Comparison of ENCODE assay signal across 20 cellular contexts in genomic region chr14:29108908-29109307, GRCh38.
DNase-seq lines count a peak whose midpoint lies in the region; ATAC-seq, FAIRE-seq and TF ChIP-seq lines count a peak whose summit lies in the region.
"Had no signal": no experiment of that assay in that cellular context is flagged by ENCODE, and none has a peak within 500 bp of the region (broad histone marks: within the 10 kb centered on the region; RNA-seq: fewer than 3 reads in every experiment).

No MANE protein-coding gene starts in this region.

- H3K4me1 ChIP-seq in HEK293 (ENCODE audit: control insufficient read depth, insufficient read depth, low read length) = no peaks in the 10 kb centered on the region
- no peaks in the 10 kb centered on the region for H3K4me1 ChIP-seq in H1 (replicated peaks in 1 of 4; ENCODE audit: control insufficient read depth in 3 of 4, insufficient read depth in 4 of 4, low read length in 3 of 4)
- H3K4me1 ChIP-seq: A549, BLaER1 had no signal

- H3K27ac ChIP-seq in HEK293 (ENCODE audit: extremely low read depth, low read depth, low read length) (no peak overlapping the region), H1 (ENCODE audit: low read depth, low read length) (no peak overlapping the region)
- H3K27ac ChIP-seq: A549, BLaER1, C4-2B had no signal

- no peak for TF ChIP-seq RAD21 in H1 (IDR thresholded peaks at IDR 0.05 in 1 of 2, conservative IDR thresholded peaks at IDR 0.05 in 1 of 2; ENCODE audit: low read depth in 2 of 2, low read length in 2 of 2)

- intact Hi-C loops in natural killer cell (cut with micrococcal nuclease) = no loop called here

- H2BK15ac ChIP-seq in H1 (ENCODE audit: low read length) = no peak overlapping the region

- H3K9me3 ChIP-seq in HEK293 (ENCODE audit: control insufficient read depth, insufficient read depth, low read depth, low read length) (no peaks in the 10 kb centered on the region), H1 (ENCODE audit: insufficient read depth in 2 of 2, low read depth in 1 of 2, low read length in 1 of 2) (no peaks in the 10 kb centered on the region)
- H3K9me3 ChIP-seq: A549, BLaER1 had no signal

- H2BK12ac ChIP-seq in H1 (ENCODE audit: low read depth, low read length) = no peak overlapping the region

- no peak overlapping the region for H3K9ac ChIP-seq in H1 (replicated peaks in 1 of 4; ENCODE audit: extremely low read depth in 1 of 4, low read depth in 3 of 4, low read length in 3 of 4)
- H3K9ac ChIP-seq: BLaER1 had no signal

- no peak overlapping the region for H3K56ac ChIP-seq in H1 (replicated peaks; ENCODE audit: insufficient read length, low read depth, low read length)

- H3K36me3 ChIP-seq in HEK293 (ENCODE audit: control insufficient read depth in 2 of 2, insufficient read depth in 1 of 2, low read length in 2 of 2) (no peaks in the 10 kb centered on the region), H1 (ENCODE audit: control insufficient read depth in 2 of 4, insufficient read depth in 4 of 4, low read length in 3 of 4) (no peaks in the 10 kb centered on the region)
- H3K36me3 ChIP-seq: BLaER1 had no signal

- POLR2A ChIA-PET in HEK293 (lab: Yijun Ruan, JAX) (no interaction called here), WTC11 (lab: Charles Lee) (no interaction called here), H1 (lab: Charles Lee; ENCODE audit: partially characterized antibody) (no interaction called here)

- H3K4ac ChIP-seq in H1 (replicated peaks; ENCODE audit: insufficient read length, low read depth, low read length) = no peak overlapping the region

- no peak overlapping the region for H4K5ac ChIP-seq in H1 (ENCODE audit: insufficient read length, low read depth, low read length)

- DNase-seq in natural killer cell = no peak
- no peak for DNase-seq in natural killer cell treated with Interleukin-12 subunit alpha and Interleukin-12 subunit beta and Interleukin-15 and Interleukin-18, amount 100 ng/mL, for 72 hours (ENCODE audit: low spot score)
- no peak for DNase-seq in WTC11 (ENCODE audit: low spot score)
- DNase-seq in H1 (ENCODE audit: low read depth in 1 of 2, low spot score in 2 of 2) = no peak
- no peak for DNase-seq in NCI-H1436 (lab: John Stamatoyannopoulos, UW)
- DNase-seq in activated CD4-positive, alpha-beta T cell treated with anti-CD3 and anti-CD28 coated beads for 48 hours = no peak
- DNase-seq: 8988T; CD4-positive, alpha-beta T cell; CD8-positive, alpha-beta memory T cell; DND-41; GOT3; H7; HCEC 1CT had no signal

- no peak overlapping the region for H3K4me2 ChIP-seq in H1 (ENCODE audit: insufficient read depth in 1 of 2, low read depth in 2 of 2, low read length in 2 of 2)
- H3K4me2 ChIP-seq: A549, BLaER1 had no signal

- no peak overlapping the region for H4K91ac ChIP-seq in H1 (replicated peaks; ENCODE audit: insufficient read length, low read length)

- no peaks in the 10 kb centered on the region for H3K79me2 ChIP-seq in H1 (ENCODE audit: control insufficient read depth in 1 of 2, insufficient read depth in 2 of 2, low read length in 2 of 2)

- H3K4me3 Mint-ChIP-seq in natural killer cell = no peak overlapping the region
- no peak overlapping the region for H3K4me3 Mint-ChIP-seq in natural killer cell treated with Interleukin-12 subunit alpha and Interleukin-12 subunit beta and Interleukin-15 and Interleukin-18, amount 100 ng/mL, for 72 hours
- no peak overlapping the region for H3K4me3 Mint-ChIP-seq in WTC11
- H3K4me3 Mint-ChIP-seq: CD4-positive, alpha-beta T cell; CD8-positive, alpha-beta memory T cell had no signal

- H2AFZ ChIP-seq in H1 (ENCODE audit: low read length) = no peak overlapping the region

- TF ChIP-seq POLR2A in H1 (IDR thresholded peaks at IDR 0.05; ENCODE audit: control extremely low read depth in 1 of 2, low read depth in 2 of 2, low read length in 2 of 2) = no peak

- H3K9me3 Mint-ChIP-seq in natural killer cell = peaks cover 27% of the 10 kb centered on the region in 2 donors
- H3K9me3 Mint-ChIP-seq in natural killer cell treated with Interleukin-12 subunit alpha and Interleukin-12 subunit beta and Interleukin-15 and Interleukin-18, amount 100 ng/mL, for 72 hours = peaks cover 25% of the 10 kb centered on the region
- H3K9me3 Mint-ChIP-seq in WTC11 = no peaks in the 10 kb centered on the region

- H3K27me3 Mint-ChIP-seq in natural killer cell (ENCODE audit: low read depth in 2 of 2) (no peaks in the 10 kb centered on the region), WTC11 (ENCODE audit: low read depth) (no peaks in the 10 kb centered on the region)
- H3K27me3 Mint-ChIP-seq in natural killer cell treated with Interleukin-12 subunit alpha and Interleukin-12 subunit beta and Interleukin-15 and Interleukin-18, amount 100 ng/mL, for 72 hours = no peaks in the 10 kb centered on the region
- H3K27me3 Mint-ChIP-seq: CD4-positive, alpha-beta T cell; CD8-positive, alpha-beta memory T cell had no signal

- H3K4me3 ChIP-seq in HEK293 (ENCODE audit: low read depth, low read length) (no peak overlapping the region), H1 (ENCODE audit: extremely low read depth in 1 of 4, insufficient read depth in 2 of 4, low read depth in 3 of 4, low read length in 4 of 4) (no peak overlapping the region)
- H3K4me3 ChIP-seq: A549, BLaER1 had no signal

- TF ChIP-seq CTCF in natural killer cell (IDR thresholded peaks at IDR 0.05) (peak; percentile 6), HEK293 (tag by site-specific recombination; IDR thresholded peaks at IDR 0.05) (no peak), WTC11 (IDR thresholded peaks at IDR 0.05) (no peak), H1 (IDR thresholded peaks at IDR 0.05; ENCODE audit: control extremely low read depth in 1 of 3, insufficient read depth in 1 of 3, low read depth in 1 of 3, low read length in 3 of 3) (no peak)

- no peak overlapping the region for H4K8ac ChIP-seq in H1 (ENCODE audit: extremely low read depth, insufficient read depth, low read length)

- no peak for TF ChIP-seq EP300 in H1 (IDR thresholded peaks at IDR 0.05; ENCODE audit: borderline replicate concordance in 1 of 2, low read depth in 2 of 2, low read length in 2 of 2)

- no peaks in the 10 kb centered on the region; the same call in 1 of the 2 replicates for H3K23me2 ChIP-seq in H1 (ENCODE audit: low read depth, low read length)

- FAIRE-seq in H1 (lab: Jason Lieb, UNC) = peak; percentile 32
- FAIRE-seq: A549, G401.6, GM12892 had no signal

- 91% methylated on average over 1 of the region's 1 CpG; no CpG with 5 or more reads in 1 of the 2 experiments for WGBS in H1 (ENCODE audit: extremely low coverage in 1 of 2, insufficient coverage in 1 of 2, insufficient read length in 1 of 2, insufficient replicate concordance in 2 of 2, low coverage in 1 of 2, low lambda C conversion rate in 2 of 2, missing lambda C conversion rate in 1 of 2), 2 experiments

- H3K79me1 ChIP-seq in H1 (ENCODE audit: low read depth, low read length) = no peaks in the 10 kb centered on the region

- no peak overlapping the region for H2BK5ac ChIP-seq in H1 (ENCODE audit: low read depth, low read length)

- no peaks in the 10 kb centered on the region for H3K27me3 ChIP-seq in H1 (replicated peaks in 1 of 4; ENCODE audit: control insufficient read depth in 3 of 4, extremely low read depth in 1 of 4, insufficient read depth in 3 of 4, low read length in 3 of 4)
- H3K27me3 ChIP-seq: BLaER1 had no signal

- H3K18ac ChIP-seq in H1 (ENCODE audit: extremely low read depth, low read length) = no peak overlapping the region

- H3K27ac Mint-ChIP-seq in natural killer cell (no peak overlapping the region), WTC11 (no peak overlapping the region)
- H3K27ac Mint-ChIP-seq in natural killer cell treated with Interleukin-12 subunit alpha and Interleukin-12 subunit beta and Interleukin-15 and Interleukin-18, amount 100 ng/mL, for 72 hours = no peak overlapping the region
- H3K27ac Mint-ChIP-seq: CD4-positive, alpha-beta T cell; CD8-positive, alpha-beta memory T cell had no signal

- H4K20me1 ChIP-seq in H1 (replicated peaks in 1 of 2; ENCODE audit: control insufficient read depth in 1 of 2, insufficient read depth in 2 of 2, low read length in 2 of 2) = no peaks in the 10 kb centered on the region
- H4K20me1 ChIP-seq: BLaER1 had no signal

- H3K14ac ChIP-seq in H1 (ENCODE audit: insufficient read length) = no peak overlapping the region

- H3K36me3 Mint-ChIP-seq in natural killer cell (peaks cover 21% of the 10 kb centered on the region), WTC11 (no peaks in the 10 kb centered on the region)
- H3K36me3 Mint-ChIP-seq in natural killer cell treated with Interleukin-12 subunit alpha and Interleukin-12 subunit beta and Interleukin-15 and Interleukin-18, amount 100 ng/mL, for 72 hours = peaks cover 14% of the 10 kb centered on the region
- H3K36me3 Mint-ChIP-seq: CD8-positive, alpha-beta memory T cell had no signal

- H2BK120ac ChIP-seq in H1 (replicated peaks; ENCODE audit: low read depth, low read length) = no peak overlapping the region

- ATAC-seq in natural killer cell (no peak), WTC11 (no peak), HG03521 (IDR thresholded peaks at IDR 0.05; ENCODE audit: unreplicated experiment) (no peak)
- ATAC-seq in natural killer cell treated with Interleukin-12 subunit alpha and Interleukin-12 subunit beta and Interleukin-15 and Interleukin-18, amount 100 ng/mL, for 72 hours = no peak
- ATAC-seq: A549 had no signal

- no peak overlapping the region for H2BK20ac ChIP-seq in H1 (ENCODE audit: low read length)

- H3K23ac ChIP-seq in H1 (ENCODE audit: insufficient read length) = no peak overlapping the region

- H3K4me1 Mint-ChIP-seq in natural killer cell (no peaks in the 10 kb centered on the region), WTC11 (no peaks in the 10 kb centered on the region)
- no peaks in the 10 kb centered on the region for H3K4me1 Mint-ChIP-seq in natural killer cell treated with Interleukin-12 subunit alpha and Interleukin-12 subunit beta and Interleukin-15 and Interleukin-18, amount 100 ng/mL, for 72 hours (ENCODE audit: low read depth in 2 of 2)
- H3K4me1 Mint-ChIP-seq: CD8-positive, alpha-beta memory T cell had no signal

- no peak overlapping the region for H2AK5ac ChIP-seq in H1 (ENCODE audit: low read depth, low read length)

- CTCF ChIA-PET in HEK293 (lab: Yijun Ruan, JAX) (no interaction called here), WTC11 (lab: Charles Lee) (no interaction called here), H1 (lab: Charles Lee; ENCODE audit: partially characterized antibody) (no interaction called here)

TF ChIP-seq in HEK293, 187 proteins besides CTCF, POLR2A, EP300 and RAD21 (continues in another document):
- no peak for TF ChIP-seq WT1 (tag by site-specific recombination; IDR thresholded peaks at IDR 0.05)

TF ChIP-seq in H1, 55 proteins besides CTCF, POLR2A, EP300 and RAD21 (continues in another document):
- no peak for TF ChIP-seq E2F6 (IDR thresholded peaks at IDR 0.05)
- TF ChIP-seq MAFK (IDR thresholded peaks at IDR 0.05; ENCODE audit: low read depth, low read length) = no peak
- no peak for TF ChIP-seq CBX8 (IDR thresholded peaks at IDR 0.05; ENCODE audit: borderline replicate concordance, low read depth, low read length)
